In the genomic region with DNA sequence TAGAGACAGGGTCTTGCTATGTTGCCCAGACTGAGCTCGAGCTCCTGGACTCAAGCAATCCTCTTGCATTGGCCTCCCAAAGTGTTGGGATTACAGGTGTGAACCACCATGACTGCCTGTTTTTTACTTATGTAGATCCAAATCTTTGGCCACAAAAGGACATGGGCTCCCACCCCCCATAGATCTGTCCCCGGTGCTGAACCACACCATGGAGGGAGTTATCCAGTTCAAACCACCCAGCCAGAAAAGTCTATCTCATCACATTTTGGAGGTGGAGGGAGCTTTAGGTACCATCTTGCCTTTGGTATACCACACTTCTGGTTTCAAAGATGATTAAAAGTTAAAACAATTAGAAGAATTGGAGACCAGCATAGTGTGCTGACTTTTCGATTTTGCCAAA, we compare ENCODE assay signal across 1 cellular context.
A peak's percentile ranks its signal among the peaks of the same experiment; 100 is the strongest.
TF ChIP-seq lines count a peak whose summit lies in the region.

No MANE protein-coding gene starts in this region.

TF ChIP-seq in HepG2, 621 proteins besides CTCF, POLR2A, EP300 and RAD21 (continued from another document):
- TF ChIP-seq, protein P1, sequence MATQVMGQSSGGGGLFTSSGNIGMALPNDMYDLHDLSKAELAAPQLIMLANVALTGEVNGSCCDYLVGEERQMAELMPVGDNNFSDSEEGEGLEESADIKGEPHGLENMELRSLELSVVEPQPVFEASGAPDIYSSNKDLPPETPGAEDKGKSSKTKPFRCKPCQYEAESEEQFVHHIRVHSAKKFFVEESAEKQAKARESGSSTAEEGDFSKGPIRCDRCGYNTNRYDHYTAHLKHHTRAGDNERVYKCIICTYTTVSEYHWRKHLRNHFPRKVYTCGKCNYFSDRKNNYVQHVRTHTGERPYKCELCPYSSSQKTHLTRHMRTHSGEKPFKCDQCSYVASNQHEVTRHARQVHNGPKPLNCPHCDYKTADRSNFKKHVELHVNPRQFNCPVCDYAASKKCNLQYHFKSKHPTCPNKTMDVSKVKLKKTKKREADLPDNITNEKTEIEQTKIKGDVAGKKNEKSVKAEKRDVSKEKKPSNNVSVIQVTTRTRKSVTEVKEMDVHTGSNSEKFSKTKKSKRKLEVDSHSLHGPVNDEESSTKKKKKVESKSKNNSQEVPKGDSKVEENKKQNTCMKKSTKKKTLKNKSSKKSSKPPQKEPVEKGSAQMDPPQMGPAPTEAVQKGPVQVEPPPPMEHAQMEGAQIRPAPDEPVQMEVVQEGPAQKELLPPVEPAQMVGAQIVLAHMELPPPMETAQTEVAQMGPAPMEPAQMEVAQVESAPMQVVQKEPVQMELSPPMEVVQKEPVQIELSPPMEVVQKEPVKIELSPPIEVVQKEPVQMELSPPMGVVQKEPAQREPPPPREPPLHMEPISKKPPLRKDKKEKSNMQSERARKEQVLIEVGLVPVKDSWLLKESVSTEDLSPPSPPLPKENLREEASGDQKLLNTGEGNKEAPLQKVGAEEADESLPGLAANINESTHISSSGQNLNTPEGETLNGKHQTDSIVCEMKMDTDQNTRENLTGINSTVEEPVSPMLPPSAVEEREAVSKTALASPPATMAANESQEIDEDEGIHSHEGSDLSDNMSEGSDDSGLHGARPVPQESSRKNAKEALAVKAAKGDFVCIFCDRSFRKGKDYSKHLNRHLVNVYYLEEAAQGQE (IDR thresholded peaks at IDR 0.05; ENCODE audit: borderline replicate concordance in 1 of 2, low read depth in 1 of 2, low read length in 2 of 2) = peak; percentile 26 to 88
- TF ChIP-seq, protein P2, sequence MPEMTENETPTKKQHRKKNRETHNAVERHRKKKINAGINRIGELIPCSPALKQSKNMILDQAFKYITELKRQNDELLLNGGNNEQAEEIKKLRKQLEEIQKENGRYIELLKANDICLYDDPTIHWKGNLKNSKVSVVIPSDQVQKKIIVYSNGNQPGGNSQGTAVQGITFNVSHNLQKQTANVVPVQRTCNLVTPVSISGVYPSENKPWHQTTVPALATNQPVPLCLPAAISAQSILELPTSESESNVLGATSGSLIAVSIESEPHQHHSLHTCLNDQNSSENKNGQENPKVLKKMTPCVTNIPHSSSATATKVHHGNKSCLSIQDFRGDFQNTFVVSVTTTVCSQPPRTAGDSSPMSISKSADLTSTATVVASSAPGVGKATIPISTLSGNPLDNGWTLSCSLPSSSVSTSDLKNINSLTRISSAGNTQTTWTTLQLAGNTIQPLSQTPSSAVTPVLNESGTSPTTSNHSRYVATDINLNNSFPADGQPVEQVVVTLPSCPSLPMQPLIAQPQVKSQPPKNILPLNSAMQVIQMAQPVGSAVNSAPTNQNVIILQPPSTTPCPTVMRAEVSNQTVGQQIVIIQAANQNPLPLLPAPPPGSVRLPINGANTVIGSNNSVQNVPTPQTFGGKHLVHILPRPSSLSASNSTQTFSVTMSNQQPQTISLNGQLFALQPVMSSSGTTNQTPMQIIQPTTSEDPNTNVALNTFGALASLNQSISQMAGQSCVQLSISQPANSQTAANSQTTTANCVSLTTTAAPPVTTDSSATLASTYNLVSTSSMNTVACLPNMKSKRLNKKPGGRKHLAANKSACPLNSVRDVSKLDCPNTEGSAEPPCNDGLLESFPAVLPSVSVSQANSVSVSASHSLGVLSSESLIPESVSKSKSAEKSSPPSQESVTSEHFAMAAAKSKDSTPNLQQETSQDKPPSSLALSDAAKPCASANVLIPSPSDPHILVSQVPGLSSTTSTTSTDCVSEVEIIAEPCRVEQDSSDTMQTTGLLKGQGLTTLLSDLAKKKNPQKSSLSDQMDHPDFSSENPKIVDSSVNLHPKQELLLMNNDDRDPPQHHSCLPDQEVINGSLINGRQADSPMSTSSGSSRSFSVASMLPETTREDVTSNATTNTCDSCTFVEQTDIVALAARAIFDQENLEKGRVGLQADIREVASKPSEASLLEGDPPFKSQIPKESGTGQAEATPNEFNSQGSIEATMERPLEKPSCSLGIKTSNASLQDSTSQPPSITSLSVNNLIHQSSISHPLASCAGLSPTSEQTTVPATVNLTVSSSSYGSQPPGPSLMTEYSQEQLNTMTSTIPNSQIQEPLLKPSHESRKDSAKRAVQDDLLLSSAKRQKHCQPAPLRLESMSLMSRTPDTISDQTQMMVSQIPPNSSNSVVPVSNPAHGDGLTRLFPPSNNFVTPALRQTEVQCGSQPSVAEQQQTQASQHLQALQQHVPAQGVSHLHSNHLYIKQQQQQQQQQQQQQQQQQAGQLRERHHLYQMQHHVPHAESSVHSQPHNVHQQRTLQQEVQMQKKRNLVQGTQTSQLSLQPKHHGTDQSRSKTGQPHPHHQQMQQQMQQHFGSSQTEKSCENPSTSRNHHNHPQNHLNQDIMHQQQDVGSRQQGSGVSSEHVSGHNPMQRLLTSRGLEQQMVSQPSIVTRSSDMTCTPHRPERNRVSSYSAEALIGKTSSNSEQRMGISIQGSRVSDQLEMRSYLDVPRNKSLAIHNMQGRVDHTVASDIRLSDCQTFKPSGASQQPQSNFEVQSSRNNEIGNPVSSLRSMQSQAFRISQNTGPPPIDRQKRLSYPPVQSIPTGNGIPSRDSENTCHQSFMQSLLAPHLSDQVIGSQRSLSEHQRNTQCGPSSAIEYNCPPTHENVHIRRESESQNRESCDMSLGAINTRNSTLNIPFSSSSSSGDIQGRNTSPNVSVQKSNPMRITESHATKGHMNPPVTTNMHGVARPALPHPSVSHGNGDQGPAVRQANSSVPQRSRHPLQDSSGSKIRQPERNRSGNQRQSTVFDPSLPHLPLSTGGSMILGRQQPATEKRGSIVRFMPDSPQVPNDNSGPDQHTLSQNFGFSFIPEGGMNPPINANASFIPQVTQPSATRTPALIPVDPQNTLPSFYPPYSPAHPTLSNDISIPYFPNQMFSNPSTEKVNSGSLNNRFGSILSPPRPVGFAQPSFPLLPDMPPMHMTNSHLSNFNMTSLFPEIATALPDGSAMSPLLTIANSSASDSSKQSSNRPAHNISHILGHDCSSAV (CRISPR knock-in tag; IDR thresholded peaks at IDR 0.05; ENCODE audit: borderline replicate concordance) = no peak
- TF ChIP-seq, protein P3, sequence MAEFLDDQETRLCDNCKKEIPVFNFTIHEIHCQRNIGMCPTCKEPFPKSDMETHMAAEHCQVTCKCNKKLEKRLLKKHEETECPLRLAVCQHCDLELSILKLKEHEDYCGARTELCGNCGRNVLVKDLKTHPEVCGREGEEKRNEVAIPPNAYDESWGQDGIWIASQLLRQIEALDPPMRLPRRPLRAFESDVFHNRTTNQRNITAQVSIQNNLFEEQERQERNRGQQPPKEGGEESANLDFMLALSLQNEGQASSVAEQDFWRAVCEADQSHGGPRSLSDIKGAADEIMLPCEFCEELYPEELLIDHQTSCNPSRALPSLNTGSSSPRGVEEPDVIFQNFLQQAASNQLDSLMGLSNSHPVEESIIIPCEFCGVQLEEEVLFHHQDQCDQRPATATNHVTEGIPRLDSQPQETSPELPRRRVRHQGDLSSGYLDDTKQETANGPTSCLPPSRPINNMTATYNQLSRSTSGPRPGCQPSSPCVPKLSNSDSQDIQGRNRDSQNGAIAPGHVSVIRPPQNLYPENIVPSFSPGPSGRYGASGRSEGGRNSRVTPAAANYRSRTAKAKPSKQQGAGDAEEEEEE (CRISPR knock-in tag; IDR thresholded peaks at IDR 0.05; ENCODE audit: borderline replicate concordance) = no peak
- TF ChIP-seq ELF1 (CRISPR knock-in tag; IDR thresholded peaks at IDR 0.05) (no peak), KLF6 (CRISPR knock-in tag; IDR thresholded peaks at IDR 0.05) (no peak)
TF ChIP-seq in HepG2: peak in this region for 2.
